13 cellular contexts compared by ENCODE assay signal in genomic region chr3:193894121-193894863, GRCh38.
DNase-seq lines count a peak whose midpoint lies in the region; ATAC-seq and TF ChIP-seq lines count a peak whose summit lies in the region.
"Had no signal": no experiment of that assay in that cellular context is flagged by ENCODE, and none has a peak within 500 bp of the region (broad histone marks: within the 10 kb centered on the region; RNA-seq: fewer than 3 reads in every experiment).

No MANE protein-coding gene starts in this region.

- WGBS in transverse colon (ENCODE audit: low coverage in 1 of 2), 2 donors: 65% methylated on average over 10 of the region's 10 CpGs; no CpG with 5 or more reads in 1 of the 2 donors

- no peak overlapping the region for H3K4me3 Mint-ChIP-seq in activated T-cell treated with anti-CD3 and anti-CD28 coated beads, Interleukin-2, amount 50 U/mL, for 72 hours
- H3K4me3 Mint-ChIP-seq: T-helper 1 cell treated with Interleukin-12 subunit alpha and Interleukin-12 subunit beta and Interleukin-4 antibody, amounts not matched to agents 30 μg/mL and 1 μg/mL, for 36 hours had no signal

- TF ChIP-seq CTCF in astrocyte of the cerebellum (IDR thresholded peaks at IDR 0.05; ENCODE audit: low read depth, low read length, missing control alignments): no peak
- TF ChIP-seq CTCF in lower lobe of right lung (IDR thresholded peaks at IDR 0.05): no peak
- TF ChIP-seq CTCF in transverse colon (IDR thresholded peaks at IDR 0.05): no peak
- TF ChIP-seq CTCF in GM20000 (IDR thresholded peaks at IDR 0.05; ENCODE audit: extremely low read depth, missing control alignments): no peak

- DNase-seq in NCI-H2029 (lab: John Stamatoyannopoulos, UW) (peak; percentile 24), astrocyte of the cerebellum (ENCODE audit: low read depth) (peak; percentile 3), lower lobe of right lung (peak; percentile 73), transverse colon (no peak), GM20000 (ENCODE audit: low spot score) (no peak), SIG-M5 treated with dmso at 0.1 percent for 504 hours (lab: John Stamatoyannopoulos, UW; ENCODE audit: unreplicated experiment) (no peak)
- no peak for DNase-seq in activated T-cell treated with anti-CD3 and anti-CD28 coated beads, Interleukin-2, amount 50 U/mL, for 72 hours
- DNase-seq: activated CD4-positive, alpha-beta T cell treated with anti-CD3 and anti-CD28 coated beads, Interleukin-2, amount 50 U/mL, for 48 hours; foreskin keratinocyte; mammary epithelial cell; NCI-H1105 had no signal

- intact Hi-C loops in lower lobe of right lung (cut with DNase I) (no loop called here), transverse colon (cut with DNase I; ENCODE audit: low total_unique reads) (no loop called here)

- H3K4me1 ChIP-seq in lower lobe of right lung: peaks cover 15% of the 10 kb centered on the region
- peaks cover 0 to 16% (median 7%) of the 10 kb centered on the region in 4 donors for H3K4me1 ChIP-seq in transverse colon

- TF ChIP-seq EP300 in transverse colon (IDR thresholded peaks at IDR 0.05; ENCODE audit: low read depth): no peak

- H3K36me3 ChIP-seq in lower lobe of right lung: no peaks in the 10 kb centered on the region
- no peaks in the 10 kb centered on the region for H3K36me3 ChIP-seq in transverse colon

- H3K27ac ChIP-seq in lower lobe of right lung (peak overlapping the region; percentile 62), transverse colon (peak overlapping the region; percentile 18 to 52 (median 22))
- H3K27ac ChIP-seq: foreskin keratinocyte had no signal

- TF ChIP-seq POLR2A in transverse colon (IDR thresholded peaks at IDR 0.05): no peak

- peaks cover 8% of the 10 kb centered on the region for H3K27me3 Mint-ChIP-seq in activated T-cell treated with anti-CD3 and anti-CD28 coated beads, Interleukin-2, amount 50 U/mL, for 72 hours (ENCODE audit: low read depth)

- no peak overlapping the region for H3K4me3 ChIP-seq in astrocyte of the cerebellum (ENCODE audit: low read depth, low read length)
- H3K4me3 ChIP-seq in lower lobe of right lung: no peak overlapping the region
- H3K4me3 ChIP-seq in transverse colon: no peak overlapping the region

- no peak overlapping the region for H3K27ac Mint-ChIP-seq in activated T-cell treated with anti-CD3 and anti-CD28 coated beads, Interleukin-2, amount 50 U/mL, for 72 hours
- H3K27ac Mint-ChIP-seq: activated naive CD4-positive, alpha-beta T cell treated with anti-CD3 and anti-CD28 coated beads, Interleukin-2, amount 50 U/mL, for 72 hours; T-helper 1 cell treated with Interleukin-12 subunit alpha and Interleukin-12 subunit beta and Interleukin-4 antibody, amounts not matched to agents 30 μg/mL and 1 μg/mL, for 36 hours had no signal

- no peaks in the 10 kb centered on the region for H3K9me3 Mint-ChIP-seq in activated T-cell treated with anti-CD3 and anti-CD28 coated beads, Interleukin-2, amount 50 U/mL, for 72 hours
- H3K9me3 Mint-ChIP-seq: activated naive CD4-positive, alpha-beta T cell treated with anti-CD3 and anti-CD28 coated beads, Interleukin-2, amount 50 U/mL, for 72 hours; T-helper 1 cell treated with Interleukin-12 subunit alpha and Interleukin-12 subunit beta and Interleukin-4 antibody, amounts not matched to agents 30 μg/mL and 1 μg/mL, for 36 hours had no signal

- in situ Hi-C loops in astrocyte of the cerebellum (cut with HindIII; ENCODE audit: low sequenced_read_pairs) (no loop called here), transverse colon (cut with MboI; ENCODE audit: low pct_ligation_motif_present in 1 of 4, low pct_unique_long_range_greater_than_20kb in 1 of 4, low sequenced_read_pairs in 3 of 4) (no loop called here)

- H3K27me3 ChIP-seq in lower lobe of right lung (ENCODE audit: low read depth): no peaks in the 10 kb centered on the region
- H3K27me3 ChIP-seq in transverse colon: no peaks in the 10 kb centered on the region
- H3K27me3 ChIP-seq: foreskin keratinocyte had no signal

- peak; percentile 80 to 91 for ATAC-seq in lower lobe of right lung
- no peak for ATAC-seq in activated T-cell treated with anti-CD3 and anti-CD28 coated beads, Interleukin-2, amount 50 U/mL, for 72 hours (replicated peaks in 1 of 2)
- ATAC-seq: activated naive CD4-positive, alpha-beta T cell treated with anti-CD3 and anti-CD28 coated beads, Interleukin-2, amount 50 U/mL, for 72 hours; foreskin keratinocyte had no signal

- no peaks in the 10 kb centered on the region for H3K4me1 Mint-ChIP-seq in activated T-cell treated with anti-CD3 and anti-CD28 coated beads, Interleukin-2, amount 50 U/mL, for 72 hours (ENCODE audit: low read depth)

- H3K9me3 ChIP-seq in lower lobe of right lung (no peaks in the 10 kb centered on the region), transverse colon (no peaks in the 10 kb centered on the region)

- H3K36me3 Mint-ChIP-seq in activated T-cell treated with anti-CD3 and anti-CD28 coated beads, Interleukin-2, amount 50 U/mL, for 72 hours (ENCODE audit: insufficient read depth in 2 of 2): no peaks in the 10 kb centered on the region
- H3K36me3 Mint-ChIP-seq: activated naive CD4-positive, alpha-beta T cell treated with anti-CD3 and anti-CD28 coated beads, Interleukin-2, amount 50 U/mL, for 72 hours had no signal

Comparison
In these comparisons a context has a peak if more than half of its experiments do, and no peak if none do; other contexts are left out.
1. DNase-seq: peak in NCI-H2029 (single experiment), astrocyte of the cerebellum (single experiment) and lower lobe of right lung (single experiment); none in transverse colon (single experiment), GM20000 (single experiment), SIG-M5 treated with dmso at 0.1 percent for 504 hours (single experiment) and activated T-cell treated with anti-CD3 and anti-CD28 coated beads, Interleukin-2, amount 50 U/mL, for 72 hours (0 of 2).
2. ATAC-seq: peak in lower lobe of right lung (2 of 2); none in activated T-cell treated with anti-CD3 and anti-CD28 coated beads, Interleukin-2, amount 50 U/mL, for 72 hours (0 of 2).